37 cellular contexts compared by ENCODE assay signal in genomic region chr6:106770663-106771062, GRCh38.
A peak's percentile ranks its signal among the peaks of the same experiment; 100 is the strongest.
DNase-seq lines count a peak whose midpoint lies in the region; ATAC-seq, FAIRE-seq and TF ChIP-seq lines count a peak whose summit lies in the region.
"Had no signal": no experiment of that assay in that cellular context is flagged by ENCODE, and none has a peak within 500 bp of the region (broad histone marks: within the 10 kb centered on the region; RNA-seq: fewer than 3 reads in every experiment).

No MANE protein-coding gene starts in this region.

- H3K56ac ChIP-seq in H1 (replicated peaks; ENCODE audit: insufficient read length, low read depth, low read length), result no peak overlapping the region

- no peaks in the 10 kb centered on the region for H3K23me2 ChIP-seq in H1 (ENCODE audit: low read depth, low read length)

- POLR2A ChIA-PET in H1 (lab: Charles Lee; ENCODE audit: partially characterized antibody), result no interaction called here

- WGBS in body of pancreas, 2 donors, result 50 to 55% methylated on average over 1 of the region's 1 CpG
- WGBS in H1 (ENCODE audit: extremely low coverage in 1 of 2, insufficient coverage in 1 of 2, insufficient read length in 1 of 2, insufficient replicate concordance in 2 of 2, low coverage in 1 of 2, low lambda C conversion rate in 2 of 2, missing lambda C conversion rate in 1 of 2), 2 experiments, result 86% methylated on average over 1 of the region's 1 CpG; no CpG with 5 or more reads in 1 of the 2 experiments
- WGBS in pancreas, 2 donors, result 33 to 45% methylated on average over 1 of the region's 1 CpG

- TF ChIP-seq EP300 in H1 (IDR thresholded peaks at IDR 0.05; ENCODE audit: borderline replicate concordance in 1 of 2, low read depth in 2 of 2, low read length in 2 of 2), result no peak

- H2BK12ac ChIP-seq in H1 (ENCODE audit: low read depth, low read length), result no peak overlapping the region

- no peak overlapping the region for H3K18ac ChIP-seq in H1 (ENCODE audit: extremely low read depth, low read length)

- H3K4me1 ChIP-seq in body of pancreas (peaks cover 94% of the 10 kb centered on the region), H1 (replicated peaks in 1 of 4; ENCODE audit: control insufficient read depth in 3 of 4, insufficient read depth in 4 of 4, low read length in 3 of 4) (peaks cover 0 to 10% (median 5%) of the 10 kb centered on the region in 4 experiments; a peak in 3 of 7 replicates), pancreas (peaks cover 50 to 84% (median 67%) of the 10 kb centered on the region in 3 donors)
- H3K4me1 ChIP-seq: A549; BLaER1; BLaER1 treated with 17β-estradiol and CSF1 and Interleukin-3, amounts not matched to agents 10 nM and 100 nM; Caco-2 had no signal

- TF ChIP-seq CTCF in body of pancreas (IDR thresholded peaks at IDR 0.05) (no peak), H1 (IDR thresholded peaks at IDR 0.05; ENCODE audit: control extremely low read depth in 1 of 3, insufficient read depth in 1 of 3, low read depth in 1 of 3, low read length in 3 of 3) (no peak), endothelial cell (IDR thresholded peaks at IDR 0.05; ENCODE audit: unreplicated experiment) (no peak), pancreas (IDR thresholded peaks at IDR 0.05) (no peak)

- H2BK120ac ChIP-seq in H1 (replicated peaks; ENCODE audit: low read depth, low read length), result no peak overlapping the region

- TF ChIP-seq POLR2A in body of pancreas (IDR thresholded peaks at IDR 0.05) (peak in 1 of 3 donors; percentile 31), H1 (IDR thresholded peaks at IDR 0.05; ENCODE audit: control extremely low read depth in 1 of 2, low read depth in 2 of 2, low read length in 2 of 2) (no peak)

- peak overlapping the region; percentile 76 to 80 (median 78) for H3K27ac ChIP-seq in body of pancreas
- no peak overlapping the region for H3K27ac ChIP-seq in H1 (ENCODE audit: low read depth, low read length)
- H3K27ac ChIP-seq in pancreas, result peak overlapping the region; percentile 30 to 86 (median 62)
- H3K27ac ChIP-seq: 22Rv1; A549; BLaER1; BLaER1 treated with 17β-estradiol and CSF1 and Interleukin-3, amounts not matched to agents 10 nM and 100 nM; C4-2B had no signal

- no peak overlapping the region for H2AK5ac ChIP-seq in H1 (ENCODE audit: low read depth, low read length)

- TF ChIP-seq RAD21 in H1 (IDR thresholded peaks at IDR 0.05 in 1 of 2, conservative IDR thresholded peaks at IDR 0.05 in 1 of 2; ENCODE audit: low read depth in 2 of 2, low read length in 2 of 2), result no peak

- H4K91ac ChIP-seq in H1 (replicated peaks; ENCODE audit: insufficient read length, low read length), result no peak overlapping the region

- peak in 3 of 4 donors; percentile 45 to 62 (median 54) for DNase-seq in body of pancreas
- DNase-seq in H1 (ENCODE audit: low read depth in 1 of 2, low spot score in 2 of 2), result no peak
- DNase-seq in endothelial cell (ENCODE audit: low spot score), result no peak
- DNase-seq in pancreas, result peak in 1 of 6 donors; percentile 50
- no peak for DNase-seq in GM19240 (ENCODE audit: insufficient read length, low spot score)
- no peak for DNase-seq in GF-D8 (lab: John Stamatoyannopoulos, UW)
- no peak for DNase-seq in activated T-cell treated with anti-CD3 and anti-CD28 coated beads, Interleukin-2, amount 50 U/mL, for 24 hours
- DNase-seq: 8988T; ACHN; AML-193; BE2C; C1 segment of cervical spinal cord; Caco-2; Calu3; CD4-positive, alpha-beta memory T cell; CD4-positive, alpha-beta T cell; CD4-positive, CD25-positive, alpha-beta regulatory T cell; CD8-positive, alpha-beta memory T cell; CD8-positive, alpha-beta T cell; COR-L47; DMS 273 treated with DMSO at 0.1 percent for 48 hours; DMS153; DMS53; DMS79; DMS79 treated with DMSO at 0.1 percent for 48 hours; DND-41; EL had no signal

- no peak overlapping the region for H3K27ac Mint-ChIP-seq in endothelial cell (ENCODE audit: unreplicated experiment)
- no peak overlapping the region for H3K27ac Mint-ChIP-seq in activated T-cell treated with anti-CD3 and anti-CD28 coated beads, Interleukin-2, amount 50 U/mL, for 24 hours
- H3K27ac Mint-ChIP-seq: B cell; CD14-positive monocyte; CD4-positive, alpha-beta memory T cell; CD4-positive, alpha-beta T cell; CD4-positive, CD25-positive, alpha-beta regulatory T cell; CD8-positive, alpha-beta memory T cell; CD8-positive, alpha-beta T cell had no signal

- peaks cover 6% of the 10 kb centered on the region for H3K36me3 Mint-ChIP-seq in endothelial cell (ENCODE audit: low read depth, unreplicated experiment)
- H3K36me3 Mint-ChIP-seq in activated T-cell treated with anti-CD3 and anti-CD28 coated beads, Interleukin-2, amount 50 U/mL, for 24 hours (ENCODE audit: low read depth), result no peaks in the 10 kb centered on the region
- H3K36me3 Mint-ChIP-seq: CD14-positive monocyte; CD4-positive, alpha-beta memory T cell; CD4-positive, CD25-positive, alpha-beta regulatory T cell; CD8-positive, alpha-beta memory T cell; CD8-positive, alpha-beta T cell had no signal

- H3K4me3 ChIP-seq in body of pancreas (no peak overlapping the region), H1 (ENCODE audit: extremely low read depth in 1 of 4, insufficient read depth in 2 of 4, low read depth in 3 of 4, low read length in 4 of 4) (no peak overlapping the region), pancreas (no peak overlapping the region)
- H3K4me3 ChIP-seq: A549, BLaER1 had no signal

- no peak overlapping the region for H4K8ac ChIP-seq in H1 (ENCODE audit: extremely low read depth, insufficient read depth, low read length)

- no peak overlapping the region for H4K5ac ChIP-seq in H1 (ENCODE audit: insufficient read length, low read depth, low read length)

- ATAC-seq in body of pancreas (peak; percentile 43), pancreas (peak; percentile 8 to 53 (median 35)), HG02642 (IDR thresholded peaks at IDR 0.05; ENCODE audit: poor library complexity, unreplicated experiment) (no peak)
- ATAC-seq: A549; CD8-positive, alpha-beta T cell had no signal

- H3K27me3 Mint-ChIP-seq in endothelial cell (ENCODE audit: unreplicated experiment), result no peaks in the 10 kb centered on the region
- peaks cover 7% of the 10 kb centered on the region for H3K27me3 Mint-ChIP-seq in activated T-cell treated with anti-CD3 and anti-CD28 coated beads, Interleukin-2, amount 50 U/mL, for 24 hours
- H3K27me3 Mint-ChIP-seq: B cell had no signal

- no peak overlapping the region for H3K23ac ChIP-seq in H1 (ENCODE audit: insufficient read length)

- no peak overlapping the region for H3K14ac ChIP-seq in H1 (ENCODE audit: insufficient read length)

- H2AFZ ChIP-seq in H1 (ENCODE audit: low read length), result no peak overlapping the region

- no peak overlapping the region for H2BK5ac ChIP-seq in H1 (ENCODE audit: low read depth, low read length)

- no peaks in the 10 kb centered on the region for H3K9me3 ChIP-seq in body of pancreas
- peaks cover 4 to 14% of the 10 kb centered on the region in 2 experiments for H3K9me3 ChIP-seq in H1 (ENCODE audit: insufficient read depth in 2 of 2, low read depth in 1 of 2, low read length in 1 of 2)
- H3K9me3 ChIP-seq in pancreas, result no peaks in the 10 kb centered on the region

- H3K4me2 ChIP-seq in H1 (ENCODE audit: insufficient read depth in 1 of 2, low read depth in 2 of 2, low read length in 2 of 2), result no peak overlapping the region
- H3K4me2 ChIP-seq: A549; BLaER1; BLaER1 treated with 17β-estradiol and CSF1 and Interleukin-3, amounts not matched to agents 10 nM and 100 nM had no signal

- H3K27me3 ChIP-seq in body of pancreas (no peaks in the 10 kb centered on the region), H1 (replicated peaks in 1 of 4; ENCODE audit: control insufficient read depth in 3 of 4, extremely low read depth in 1 of 4, insufficient read depth in 3 of 4, low read length in 3 of 4) (no peaks in the 10 kb centered on the region), pancreas (no peaks in the 10 kb centered on the region)
- H3K27me3 ChIP-seq: BLaER1; BLaER1 treated with 17β-estradiol and CSF1 and Interleukin-3, amounts not matched to agents 10 nM and 100 nM had no signal

- H3K4ac ChIP-seq in H1 (replicated peaks; ENCODE audit: insufficient read length, low read depth, low read length), result no peak overlapping the region

- no peak overlapping the region for H2BK15ac ChIP-seq in H1 (ENCODE audit: low read length)

- H3K79me2 ChIP-seq in H1 (ENCODE audit: control insufficient read depth in 1 of 2, insufficient read depth in 2 of 2, low read length in 2 of 2), result no peaks in the 10 kb centered on the region

- intact Hi-C loops in body of pancreas (cut with DNase I), result no loop called here
- intact Hi-C loops in pancreas (cut with DNase I), result no loop called here

- FAIRE-seq in H1 (lab: Jason Lieb, UNC) (peak; percentile 50), pancreas (lab: Jason Lieb, UNC) (no peak)
- FAIRE-seq: A204.1, A549, D721Med had no signal

- H3K36me3 ChIP-seq in body of pancreas (replicated peaks in 1 of 2; ENCODE audit: insufficient read depth in 1 of 2, low read depth in 2 of 2) (no peaks in the 10 kb centered on the region), H1 (ENCODE audit: control insufficient read depth in 2 of 4, insufficient read depth in 4 of 4, low read length in 3 of 4) (peaks cover 0 to 3% (median 0%) of the 10 kb centered on the region in 4 experiments; a peak in 1 of 8 replicates), pancreas (peaks cover 0 to 21% (median 0%) of the 10 kb centered on the region in 3 donors)
- H3K36me3 ChIP-seq: BE2C; BLaER1; BLaER1 treated with 17β-estradiol and CSF1 and Interleukin-3, amounts not matched to agents 10 nM and 100 nM had no signal

- no peaks in the 10 kb centered on the region for H3K4me1 Mint-ChIP-seq in endothelial cell (ENCODE audit: unreplicated experiment)
- H3K4me1 Mint-ChIP-seq in activated T-cell treated with anti-CD3 and anti-CD28 coated beads, Interleukin-2, amount 50 U/mL, for 24 hours (ENCODE audit: low read depth), result no peaks in the 10 kb centered on the region
- H3K4me1 Mint-ChIP-seq: CD14-positive monocyte; CD4-positive, alpha-beta memory T cell; CD4-positive, CD25-positive, alpha-beta regulatory T cell; CD8-positive, alpha-beta memory T cell had no signal

- no peaks in the 10 kb centered on the region for H4K20me1 ChIP-seq in H1 (replicated peaks in 1 of 2; ENCODE audit: control insufficient read depth in 1 of 2, insufficient read depth in 2 of 2, low read length in 2 of 2)
- H4K20me1 ChIP-seq: BLaER1; BLaER1 treated with 17β-estradiol and CSF1 and Interleukin-3, amounts not matched to agents 10 nM and 100 nM had no signal

- no peaks in the 10 kb centered on the region for H3K79me1 ChIP-seq in H1 (ENCODE audit: low read depth, low read length)

- no peak overlapping the region for H3K9ac ChIP-seq in H1 (replicated peaks in 1 of 4; ENCODE audit: extremely low read depth in 1 of 4, low read depth in 3 of 4, low read length in 3 of 4)
- H3K9ac ChIP-seq: BLaER1; BLaER1 treated with 17β-estradiol and CSF1 and Interleukin-3, amounts not matched to agents 10 nM and 100 nM had no signal

- H3K9me3 Mint-ChIP-seq in endothelial cell (ENCODE audit: unreplicated experiment), result peaks cover 3% of the 10 kb centered on the region
- H3K9me3 Mint-ChIP-seq in activated T-cell treated with anti-CD3 and anti-CD28 coated beads, Interleukin-2, amount 50 U/mL, for 24 hours, result peaks cover 9% of the 10 kb centered on the region

- H3K4me3 Mint-ChIP-seq in endothelial cell (ENCODE audit: unreplicated experiment), result peak overlapping the region; percentile 4
- H3K4me3 Mint-ChIP-seq in activated T-cell treated with anti-CD3 and anti-CD28 coated beads, Interleukin-2, amount 50 U/mL, for 24 hours, result no peak overlapping the region
- H3K4me3 Mint-ChIP-seq: B cell; CD14-positive monocyte; CD4-positive, alpha-beta memory T cell; CD4-positive, alpha-beta T cell; CD4-positive, CD25-positive, alpha-beta regulatory T cell; CD8-positive, alpha-beta memory T cell; CD8-positive, alpha-beta T cell had no signal

- CTCF ChIA-PET in H1 (lab: Charles Lee; ENCODE audit: partially characterized antibody), result interaction anchor here (1.3 to 1.6 kb wide), 3 partner anchors 13 to 162 kb away, joined by 3 to 4 read pairs (median 3); no protein-coding TSS in a partner anchor

- no peak overlapping the region for H2BK20ac ChIP-seq in H1 (ENCODE audit: low read length)

Comparison
In these comparisons a context has a peak if more than half of its experiments do, and no peak if none do; other contexts are left out.
1. DNase-seq: peak in body of pancreas (3 of 4); none in H1 (0 of 2), endothelial cell (single experiment), GM19240 (single experiment), GF-D8 (single experiment) and activated T-cell treated with anti-CD3 and anti-CD28 coated beads, Interleukin-2, amount 50 U/mL, for 24 hours (single experiment).